Comparison of ENCODE assay signal across 16 cellular contexts in genomic region chr2:7697052-7697451, GRCh38.
"Had no signal": no experiment of that assay in that cellular context is flagged by ENCODE, and none has a peak within 500 bp of the region (broad histone marks: within the 10 kb centered on the region; RNA-seq: fewer than 3 reads in every experiment).

No MANE protein-coding gene starts in this region.

- H3K4me3 ChIP-seq: right atrium auricular region, smooth muscle cell, tibial artery, vagina had no signal

- H3K36me3 ChIP-seq: right atrium auricular region, tibial artery, vagina had no signal

- H3K4me1 ChIP-seq: right atrium auricular region, tibial artery, vagina had no signal

- H3K9me3 ChIP-seq: right atrium auricular region, tibial artery, vagina had no signal

- H3K27ac ChIP-seq: right atrium auricular region, tibial artery, vagina had no signal

- ATAC-seq: activated T-cell treated with anti-CD3 and anti-CD28 coated beads, Interleukin-2, amount 50 U/mL, for 72 hours; left colon; naive thymus-derived CD4-positive, alpha-beta T cell; stimulated activated effector memory CD8-positive, alpha-beta T cell treated with anti-CD3 and anti-CD28 coated beads, Interleukin-12 subunit alpha, Interleukin-12 subunit beta, amount 100 ng/mL, for 72 hours had no signal

- DNase-seq: activated CD4-positive, alpha-beta memory T cell treated with anti-CD3 and anti-CD28 coated beads, Interleukin-2, amount 10 ng/mL, durations not matched to agents 7 days and 5 days; activated CD4-positive, alpha-beta T cell treated with anti-CD3 and anti-CD28 coated beads for 1 hour; activated CD8-positive, alpha-beta memory T cell treated with anti-CD3 and anti-CD28 coated beads, Interleukin-2, amount 50 U/mL, for 4 hours; activated gamma-delta T cell treated with Interleukin-2 at 50 U/mL for 16 hours; activated naive CD8-positive, alpha-beta T cell treated with anti-CD3 and anti-CD28 coated beads for 36 hours; activated T-cell treated with anti-CD3 and anti-CD28 coated beads, Interleukin-2, amount 50 U/mL, for 72 hours; cerebellar nuclear complex; erythroblast; hypothalamus; left colon; naive thymus-derived CD4-positive, alpha-beta T cell; tibial artery had no signal

- H3K27me3 ChIP-seq: right atrium auricular region, tibial artery, vagina had no signal
